ENCODE assay signal across 8 cellular contexts in genomic region chr1:235650341-235651169, GRCh38. TPM values are rescaled to one million over a fixed set of nuclear protein-coding genes. Genes with fewer than 3 reads are reported as not detected.
DNase-seq lines count a peak whose midpoint lies in the region; ATAC-seq and TF ChIP-seq lines count a peak whose summit lies in the region.

No MANE protein-coding gene starts in this region.

- peak overlapping the region; percentile 89 to 90 for H3K27ac ChIP-seq in prostate gland

- intact Hi-C loops in activated CD4-positive, alpha-beta T cell treated with anti-CD3 and anti-CD28 coated beads for 36 hours (cut with DNase I, micrococcal nuclease): no loop called here
- intact Hi-C loops in prostate gland (cut with DNase I): no loop called here

- TF ChIP-seq CTCF in foreskin fibroblast (IDR thresholded peaks at IDR 0.05; ENCODE audit: low read depth, low read length) (no peak), prostate gland (IDR thresholded peaks at IDR 0.05) (no peak), GM10248 (IDR thresholded peaks at IDR 0.05; ENCODE audit: control extremely low read depth, extremely low read depth, low read depth, missing control alignments) (no peak)

- POLR2A ChIA-PET in activated CD4-positive, alpha-beta T cell treated with anti-CD3 and anti-CD28 coated beads for 36 hours (lab: Charles Lee): no interaction called here
- POLR2A ChIA-PET in T-cell (lab: Charles Lee) (interaction anchor here (0.5 to 0.6 kb wide), 2 partner anchors 75 to 299 kb away, joined by 6 to 9 read pairs; no protein-coding TSS in a partner anchor), GM10248 (lab: Yijun Ruan, JAX) (no interaction called here)

- DNase-seq in activated CD4-positive, alpha-beta T cell treated with anti-CD3 and anti-CD28 coated beads for 36 hours: peak; percentile 29
- DNase-seq in activated CD4-positive, alpha-beta T cell treated with anti-CD3 and anti-CD28 coated beads for 1 hour: no peak
- no peak for DNase-seq in T-cell
- peak in 1 of 2 donors; percentile 53 for DNase-seq in foreskin fibroblast
- DNase-seq in prostate gland (ENCODE audit: low spot score): no peak
- no peak for DNase-seq in stimulated activated CD4-positive, alpha-beta T cell treated with anti-CD3 and anti-CD28 coated beads, Interleukin-1b, Interleukin-23, amount 100 ng/mL, for 48 hours
- no peak for DNase-seq in GM10248 (ENCODE audit: extremely low spot score)

- no peaks in the 10 kb centered on the region for H3K27me3 ChIP-seq in prostate gland (replicated peaks; ENCODE audit: insufficient read depth)

- peak overlapping the region; percentile 25 to 31 for H3K4me3 ChIP-seq in foreskin fibroblast (ENCODE audit: low read depth in 1 of 2, low read length in 2 of 2)
- peak overlapping the region; percentile 49 to 70 for H3K4me3 ChIP-seq in prostate gland

- no peaks in the 10 kb centered on the region for H3K9me3 Mint-ChIP-seq in activated CD4-positive, alpha-beta T cell treated with anti-CD3 and anti-CD28 coated beads for 36 hours (ENCODE audit: low read depth)
- H3K9me3 Mint-ChIP-seq in T-cell: peaks cover 0 to 12% (median 8%) of the 10 kb centered on the region in 3 donors

- no peak for TF ChIP-seq POLR2A in prostate gland (IDR thresholded peaks at IDR 0.05)

- H3K9me3 ChIP-seq in prostate gland: no peaks in the 10 kb centered on the region

- peaks cover 60% of the 10 kb centered on the region for H3K27me3 Mint-ChIP-seq in activated CD4-positive, alpha-beta T cell treated with anti-CD3 and anti-CD28 coated beads for 36 hours
- peaks cover 47 to 63% of the 10 kb centered on the region in 2 donors for H3K27me3 Mint-ChIP-seq in T-cell

- no peak overlapping the region for H3K27ac Mint-ChIP-seq in activated CD4-positive, alpha-beta T cell treated with anti-CD3 and anti-CD28 coated beads for 36 hours
- no peak overlapping the region for H3K27ac Mint-ChIP-seq in T-cell

- no peaks in the 10 kb centered on the region for H3K36me3 ChIP-seq in prostate gland

- H3K4me1 ChIP-seq in prostate gland (replicated peaks): no peaks in the 10 kb centered on the region

- H3K4me1 Mint-ChIP-seq in activated CD4-positive, alpha-beta T cell treated with anti-CD3 and anti-CD28 coated beads for 36 hours: peaks cover 9% of the 10 kb centered on the region
- H3K4me1 Mint-ChIP-seq in T-cell: peaks cover 12 to 22% (median 13%) of the 10 kb centered on the region in 3 donors

- peaks cover 1% of the 10 kb centered on the region for H3K36me3 Mint-ChIP-seq in activated CD4-positive, alpha-beta T cell treated with anti-CD3 and anti-CD28 coated beads for 36 hours (ENCODE audit: low read depth)
- H3K36me3 Mint-ChIP-seq in T-cell: no peaks in the 10 kb centered on the region

- 9% methylated on average over 59 of the region's 71 CpGs for WGBS in prostate gland

- no peak for ATAC-seq in activated CD4-positive, alpha-beta T cell treated with anti-CD3 and anti-CD28 coated beads for 36 hours
- ATAC-seq in T-cell (replicated peaks in 1 of 4) (peak in 1 of 4 experiments; percentile 23), HG03439 (IDR thresholded peaks at IDR 0.05; ENCODE audit: unreplicated experiment) (no peak)

- CTCF ChIA-PET in activated CD4-positive, alpha-beta T cell treated with anti-CD3 and anti-CD28 coated beads for 36 hours (lab: Charles Lee): interaction anchor here (0.5 kb wide), 1 partner anchor 1531 kb away, joined by 3 read pairs; no protein-coding TSS in a partner anchor
- CTCF ChIA-PET in T-cell (lab: Charles Lee): no interaction called here
- CTCF ChIA-PET in GM10248 (lab: Yijun Ruan, JAX): no interaction called here

- H3K4me3 Mint-ChIP-seq in activated CD4-positive, alpha-beta T cell treated with anti-CD3 and anti-CD28 coated beads for 36 hours: peak overlapping the region; percentile 44
- peak overlapping the region; percentile 59 to 67 (median 64) for H3K4me3 Mint-ChIP-seq in T-cell

RNA-seq across cellular contexts. Expression of gene GNG4, which starts 1.0 kb away (rescaled TPM):
- 1 to 10 TPM in 1 of 2 experiments, under 1 TPM in 1; 0.98 to 1.7 TPM for total RNA-seq in activated CD4-positive, alpha-beta T cell treated with anti-CD3 and anti-CD28 coated beads for 36 hours
- under 1 TPM in 4 of 5 donors, not detected in 1; 0.07 to 0.29 (median 0.17) TPM for total RNA-seq in T-cell
- 10 to 100 TPM in 1 of 2 donors, 1 to 10 TPM in 1; 9.4 to 47.7 TPM for total RNA-seq in prostate gland

Comparison
In these comparisons a context has a peak if more than half of its experiments do, and no peak if none do; other contexts are left out.
1. POLR2A ChIA-PET loops: an anchor here in T-cell (0.5 to 0.6 kb wide); none called in activated CD4-positive, alpha-beta T cell treated with anti-CD3 and anti-CD28 coated beads for 36 hours and GM10248.